Comparison of ENCODE assay signal across 9 cellular contexts in the genomic region with DNA sequence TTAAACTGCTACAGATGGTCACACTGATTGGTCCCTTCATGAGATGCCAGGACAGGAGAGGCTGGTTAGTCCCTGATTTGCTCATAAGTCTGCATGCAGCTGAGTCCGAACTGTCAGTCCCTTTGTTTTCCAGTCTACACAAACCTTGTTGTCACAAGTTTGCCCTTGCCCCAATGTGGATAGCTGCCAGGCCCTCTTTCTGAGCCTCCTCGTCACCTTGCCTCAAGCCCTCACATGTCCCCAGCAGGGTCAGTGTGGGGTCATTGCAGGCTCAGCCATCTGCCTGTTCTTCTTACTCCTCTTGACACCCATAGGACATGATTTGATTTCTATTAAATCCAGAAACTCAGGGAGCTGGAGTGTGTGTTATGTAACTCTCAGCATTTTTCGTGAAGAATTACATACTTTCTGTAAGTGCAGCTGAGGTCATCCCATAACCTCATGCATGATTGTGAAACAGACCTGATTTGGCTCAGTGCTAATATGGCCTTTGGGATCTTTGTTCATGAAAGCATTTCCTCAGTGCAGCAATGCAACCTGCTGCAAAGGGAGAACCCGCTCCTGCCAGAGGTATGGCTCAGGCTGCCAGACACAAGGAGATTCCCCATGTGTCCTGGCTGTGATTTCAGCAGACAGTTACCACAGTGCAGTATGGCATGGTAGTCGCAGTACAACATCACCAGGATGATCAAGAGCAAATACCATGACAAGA.
DNase-seq lines count a peak whose midpoint lies in the region; ATAC-seq and TF ChIP-seq lines count a peak whose summit lies in the region.
"Had no signal": no experiment of that assay in that cellular context is flagged by ENCODE, and none has a peak within 500 bp of the region (broad histone marks: within the 10 kb centered on the region; RNA-seq: fewer than 3 reads in every experiment).

No MANE protein-coding gene starts in this region.

- intact Hi-C loops in HCT116 (cut with micrococcal nuclease): loop anchor here (5.0 kb wide), 1 partner anchor 86 kb away; no protein-coding TSS in a partner anchor
- intact Hi-C loops in lower leg skin (cut with DNase I; ENCODE audit: low total_unique reads): no loop called here

- no peak overlapping the region for H3K9ac ChIP-seq in HCT116 (ENCODE audit: low read length)

- CTCF ChIA-PET in HCT116 (lab: Charles Lee): no interaction called here

- ATAC-seq in HCT116 (peak; percentile 29; the same call in 1 of the 2 replicates), HG02798 (IDR thresholded peaks at IDR 0.05; ENCODE audit: poor library complexity, unreplicated experiment) (no peak), HG03469 (IDR thresholded peaks at IDR 0.05; ENCODE audit: unreplicated experiment) (no peak)

- H3K4me1 ChIP-seq in HCT116 (ENCODE audit: control insufficient read depth in 1 of 2, insufficient read depth in 2 of 2, low read length in 2 of 2): peaks cover 5 to 24% of the 10 kb centered on the region in 2 experiments

- H3K4me2 ChIP-seq in HCT116 (ENCODE audit: low read length): peak overlapping the region; percentile 38; the same call in 1 of the 2 replicates

- H3K79me2 ChIP-seq in HCT116 (ENCODE audit: insufficient read depth, low read length): no peaks in the 10 kb centered on the region

- no peaks in the 10 kb centered on the region for H3K9me2 ChIP-seq in HCT116 (ENCODE audit: insufficient read depth)

- H3K4me3 ChIP-seq in HCT116 (replicated peaks in 1 of 2; ENCODE audit: low read depth in 1 of 2, low read length in 2 of 2) (no peak overlapping the region), brain microvascular endothelial cell (ENCODE audit: low read depth, low read length) (no peak overlapping the region), lower leg skin (ENCODE audit: low read depth, poor library complexity, severe bottlenecking) (no peak overlapping the region)

- TF ChIP-seq CTCF in HCT116 (IDR thresholded peaks at IDR 0.05 in 2 of 3, conservative IDR thresholded peaks at IDR 0.05 in 1 of 3; ENCODE audit: borderline replicate concordance in 1 of 3, insufficient read depth in 1 of 3, low read depth in 2 of 3, low read length in 2 of 3) (no peak), brain microvascular endothelial cell (IDR thresholded peaks at IDR 0.05; ENCODE audit: low read depth, low read length, missing control alignments) (no peak), lower leg skin (IDR thresholded peaks at IDR 0.05) (no peak)

- no peaks in the 10 kb centered on the region for H4K20me1 ChIP-seq in HCT116 (ENCODE audit: insufficient read depth)

- no peaks in the 10 kb centered on the region for H3K9me3 ChIP-seq in HCT116 (ENCODE audit: control insufficient read depth in 1 of 2, insufficient read depth in 1 of 2, low read depth in 1 of 2, low read length in 2 of 2)

- RAD21 ChIA-PET in HCT116 (lab: Charles Lee; ENCODE audit: low non-redundant PET in 1 of 2, low total read pairs in 2 of 2, uncharacterized antibody in 2 of 2, unreplicated experiment in 2 of 2): no interaction called here

- no peak for TF ChIP-seq RAD21 in HCT116 (IDR thresholded peaks at IDR 0.05; ENCODE audit: low read depth)

- DNase-seq in A172 (ENCODE audit: low spot score) (peak; percentile 49), HCT116 (ENCODE audit: low read depth, low spot score) (no peak), brain microvascular endothelial cell (peak; percentile 24), lower leg skin (ENCODE audit: low spot score in 2 of 2) (peak; percentile 23 to 76), NCI-H526 treated with DMSO at 0.1 percent for 48 hours (lab: John Stamatoyannopoulos, UW) (no peak), retina (no peak)
- DNase-seq: stimulated activated CD4-positive, alpha-beta T cell treated with anti-CD3 and anti-CD28 coated beads, Interleukin-4, amount 100 ng/mL, for 24 hours had no signal

- H3K36me3 ChIP-seq in HCT116 (ENCODE audit: control insufficient read depth in 1 of 2, insufficient read depth in 2 of 2, low read length in 2 of 2) (peaks cover 4 to 8% of the 10 kb centered on the region in 2 experiments; a peak in 3 of 4 replicates), brain microvascular endothelial cell (replicated peaks) (peaks cover 31% of the 10 kb centered on the region)

- 36 to 39% methylated on average over 5 of the region's 5 CpGs for WGBS in lower leg skin, 2 donors

- TF ChIP-seq POLR2A in HCT116 (IDR thresholded peaks at IDR 0.05; ENCODE audit: borderline replicate concordance, extremely low read depth, insufficient read depth, insufficient read length): no peak
- no peak for TF ChIP-seq POLR2A in lower leg skin (IDR thresholded peaks at IDR 0.05)

- no TSS peak for BruUV-seq in HCT116 (replicated peaks; lab: Mats Ljungman, UMichigan)

- POLR2A ChIA-PET in HCT116 (lab: Charles Lee): no interaction called here

- H3K27me3 ChIP-seq in HCT116 (ENCODE audit: insufficient read depth, low read length) (no peaks in the 10 kb centered on the region), brain microvascular endothelial cell (replicated peaks) (no peaks in the 10 kb centered on the region)

- no peak overlapping the region for H2AFZ ChIP-seq in HCT116 (ENCODE audit: low read depth, low read length, poor library complexity, severe bottlenecking)

- in situ Hi-C loops in brain microvascular endothelial cell (cut with HindIII; ENCODE audit: low pct_ligation_motif_present, low sequenced_read_pairs): no loop called here

- H3K27ac ChIP-seq in HCT116 (ENCODE audit: low read depth, low read length): peak overlapping the region; percentile 16; the same call in 1 of the 2 replicates
- no peak overlapping the region for H3K27ac ChIP-seq in brain microvascular endothelial cell

TF ChIP-seq in HCT116, 20 proteins besides CTCF, POLR2A, EP300 and RAD21:
- no peak for TF ChIP-seq TCF7L2 (IDR thresholded peaks at IDR 0.05; ENCODE audit: borderline replicate concordance, extremely low read depth, insufficient read depth, insufficient read length)
- TF ChIP-seq ELF1 (IDR thresholded peaks at IDR 0.05; ENCODE audit: borderline replicate concordance, low read depth): no peak

Comparison
In these comparisons a context has a peak if more than half of its experiments do, and no peak if none do; other contexts are left out.
1. DNase-seq: peak in A172 (single experiment), brain microvascular endothelial cell (single experiment) and lower leg skin (2 of 2); none in HCT116 (single experiment), NCI-H526 treated with DMSO at 0.1 percent for 48 hours (single experiment) and retina (single experiment).